In genomic region chr22:41178425-41178975, GRCh38 we compare ENCODE assay signal across 14 cellular contexts. TPM values are rescaled to one million over a fixed set of nuclear protein-coding genes. Genes with fewer than 3 reads are reported as not detected.
DNase-seq lines count a peak whose midpoint lies in the region; ATAC-seq and TF ChIP-seq lines count a peak whose summit lies in the region.
"Had no signal": no experiment of that assay in that cellular context is flagged by ENCODE, and none has a peak within 500 bp of the region (broad histone marks: within the 10 kb centered on the region; RNA-seq: fewer than 3 reads in every experiment).

No MANE protein-coding gene starts in this region.

- peaks cover 28 to 49% of the 10 kb centered on the region in 2 donors for H3K36me3 Mint-ChIP-seq in stimulated activated naive B cell treated with anti-CD40 and anti-IgM and Interleukin-4, amounts not matched to agents 10 μg/mL and 1 μg/mL and 100 μg/mL, for 72 hours

- H3K27ac Mint-ChIP-seq in stimulated activated naive B cell treated with anti-CD40 and anti-IgM and Interleukin-4, amounts not matched to agents 10 μg/mL and 1 μg/mL and 100 μg/mL, for 72 hours, result peak overlapping the region; percentile 91

- H3K27me3 Mint-ChIP-seq in stimulated activated naive B cell treated with anti-CD40 and anti-IgM and Interleukin-4, amounts not matched to agents 10 μg/mL and 1 μg/mL and 100 μg/mL, for 72 hours, result no peaks in the 10 kb centered on the region

- H3K4me3 Mint-ChIP-seq in stimulated activated naive B cell treated with anti-CD40 and anti-IgM and Interleukin-4, amounts not matched to agents 10 μg/mL and 1 μg/mL and 100 μg/mL, for 72 hours, result peak overlapping the region in 1 of 2 donors; percentile 49

- intact Hi-C loops in adrenal gland (cut with DNase I), result no loop called here

- peak; percentile 12 for DNase-seq in NCI-H2029 (lab: John Stamatoyannopoulos, UW)
- DNase-seq in NCI-H2029 treated with DMSO at 0.1 percent for 48 hours (lab: John Stamatoyannopoulos, UW), result no peak
- DNase-seq in adrenal gland, result peak in 4 of 7 donors; percentile 21 to 67 (median 44)
- DNase-seq in hypothalamus (lab: John Stamatoyannopoulos, UW), result peak in 43 of 51 donors; percentile 5 to 77 (median 43)
- DNase-seq in stimulated activated naive B cell treated with anti-CD40 and anti-IgM and Interleukin-4, amounts not matched to agents 10 μg/mL and 1 μg/mL and 100 μg/mL, for 72 hours, result no peak
- no peak for DNase-seq in epidermal melanocyte (ENCODE audit: insufficient read length, low spot score)
- DNase-seq: 8988T, DND-41, NCI-H1092 treated with DMSO at 0.1 percent for 48 hours, NCI-H748 treated with DMSO at 0.1 percent for 48 hours, SHP77 treated with DMSO at 0.1 percent for 48 hours had no signal

- no peak for TF ChIP-seq CTCF in adrenal gland (IDR thresholded peaks at IDR 0.05)

- peaks cover 0 to 57% of the 10 kb centered on the region in 2 donors for H3K36me3 ChIP-seq in adrenal gland (replicated peaks in 1 of 2)

- no peak overlapping the region for H3K4me3 ChIP-seq in adrenal gland
- H3K4me3 ChIP-seq: HAP-1 had no signal

- H3K9me3 ChIP-seq in adrenal gland (replicated peaks in 1 of 3), result no peaks in the 10 kb centered on the region
- H3K9me3 ChIP-seq: HAP-1 had no signal

- no peak for TF ChIP-seq POLR2A in adrenal gland (IDR thresholded peaks at IDR 0.05)

- 80 to 86% (median 84%) methylated on average over 7 to 8 of the region's 8 CpGs for WGBS in adrenal gland, 4 donors

- peaks cover 16 to 17% of the 10 kb centered on the region in 2 donors for H3K4me1 Mint-ChIP-seq in stimulated activated naive B cell treated with anti-CD40 and anti-IgM and Interleukin-4, amounts not matched to agents 10 μg/mL and 1 μg/mL and 100 μg/mL, for 72 hours

- H3K27ac ChIP-seq in adrenal gland, result no peak overlapping the region

- no peak for ATAC-seq in stimulated activated naive B cell treated with anti-CD40 and anti-IgM and Interleukin-4, amounts not matched to agents 10 μg/mL and 1 μg/mL and 100 μg/mL, for 72 hours (replicated peaks)
- no peak for ATAC-seq in HG03342 (IDR thresholded peaks at IDR 0.05; ENCODE audit: unreplicated experiment)
- ATAC-seq in activated CD4-positive, CD25-positive, alpha-beta regulatory T cell treated with anti-CD3 and anti-CD28 coated beads, Interleukin-2, amount 50 U/mL, for 24 hours, result no peak

- no peaks in the 10 kb centered on the region for H3K4me1 ChIP-seq in adrenal gland (replicated peaks in 1 of 2)
- H3K4me1 ChIP-seq: HAP-1 had no signal

- peaks cover 2 to 4% of the 10 kb centered on the region in 2 donors for H3K9me3 Mint-ChIP-seq in stimulated activated naive B cell treated with anti-CD40 and anti-IgM and Interleukin-4, amounts not matched to agents 10 μg/mL and 1 μg/mL and 100 μg/mL, for 72 hours

- H3K27me3 ChIP-seq in adrenal gland, result no peaks in the 10 kb centered on the region

RNA-seq across cellular contexts. Expression of gene L3MBTL2, which starts 26.6 kb away (rescaled TPM):
- 10 to 100 TPM; 16.1 to 31.9 (median 26.4) TPM for total RNA-seq in adrenal gland
- polyA plus RNA-seq in adrenal gland, result 10 to 100 TPM; 18.7 to 23.7 (median 21.4) TPM

Comparison
In these comparisons a context has a peak if more than half of its experiments do, and no peak if none do; other contexts are left out.
1. DNase-seq: peak in NCI-H2029 (single experiment), adrenal gland (4 of 7) and hypothalamus (43 of 51); none in NCI-H2029 treated with DMSO at 0.1 percent for 48 hours (single experiment), stimulated activated naive B cell treated with anti-CD40 and anti-IgM and Interleukin-4, amounts not matched to agents 10 μg/mL and 1 μg/mL and 100 μg/mL, for 72 hours (single experiment) and epidermal melanocyte (single experiment).